In genomic region chr18:63257453-63257852, GRCh38 we compare ENCODE assay signal across 15 cellular contexts.
DNase-seq lines count a peak whose midpoint lies in the region; ATAC-seq and TF ChIP-seq lines count a peak whose summit lies in the region.
"Had no signal": no experiment of that assay in that cellular context is flagged by ENCODE, and none has a peak within 500 bp of the region (broad histone marks: within the 10 kb centered on the region; RNA-seq: fewer than 3 reads in every experiment).

No MANE protein-coding gene starts in this region.

- intact Hi-C loops in natural killer cell (cut with micrococcal nuclease) = no loop called here

- peak in 1 of 2 donors; percentile 66 for ATAC-seq in natural killer cell treated with Interleukin-12 subunit alpha and Interleukin-12 subunit beta and Interleukin-15 and Interleukin-18, amount 100 ng/mL, for 72 hours
- no peak for ATAC-seq in natural killer cell
- no peak for ATAC-seq in central memory CD8-positive, alpha-beta T cell (replicated peaks; ENCODE audit: extremely low read depth, poor library complexity, severe bottlenecking)
- ATAC-seq in HG03159 (IDR thresholded peaks at IDR 0.05; ENCODE audit: unreplicated experiment) = no peak
- ATAC-seq: gastrocnemius medialis had no signal

- H3K36me3 Mint-ChIP-seq in natural killer cell treated with Interleukin-12 subunit alpha and Interleukin-12 subunit beta and Interleukin-15 and Interleukin-18, amount 100 ng/mL, for 72 hours = peaks cover 4% of the 10 kb centered on the region
- H3K36me3 Mint-ChIP-seq in natural killer cell = no peaks in the 10 kb centered on the region
- peaks cover 7% of the 10 kb centered on the region for H3K36me3 Mint-ChIP-seq in central memory CD8-positive, alpha-beta T cell (ENCODE audit: insufficient read depth)

- peak overlapping the region; percentile 72 to 83 for H3K27ac Mint-ChIP-seq in natural killer cell treated with Interleukin-12 subunit alpha and Interleukin-12 subunit beta and Interleukin-15 and Interleukin-18, amount 100 ng/mL, for 72 hours
- no peak overlapping the region for H3K27ac Mint-ChIP-seq in natural killer cell
- peak overlapping the region; percentile 79 for H3K27ac Mint-ChIP-seq in central memory CD8-positive, alpha-beta T cell (ENCODE audit: low read depth)

- H3K9me3 Mint-ChIP-seq in natural killer cell treated with Interleukin-12 subunit alpha and Interleukin-12 subunit beta and Interleukin-15 and Interleukin-18, amount 100 ng/mL, for 72 hours = no peaks in the 10 kb centered on the region
- H3K9me3 Mint-ChIP-seq in natural killer cell = no peaks in the 10 kb centered on the region
- H3K9me3 Mint-ChIP-seq in central memory CD8-positive, alpha-beta T cell = no peaks in the 10 kb centered on the region

- H3K4me1 Mint-ChIP-seq in natural killer cell treated with Interleukin-12 subunit alpha and Interleukin-12 subunit beta and Interleukin-15 and Interleukin-18, amount 100 ng/mL, for 72 hours (ENCODE audit: low read depth in 2 of 2) = peaks cover 60 to 81% of the 10 kb centered on the region in 2 donors
- peaks cover 51 to 58% of the 10 kb centered on the region in 2 donors for H3K4me1 Mint-ChIP-seq in natural killer cell
- peaks cover 67% of the 10 kb centered on the region for H3K4me1 Mint-ChIP-seq in central memory CD8-positive, alpha-beta T cell

- TF ChIP-seq CTCF in natural killer cell (IDR thresholded peaks at IDR 0.05) = no peak

- no peaks in the 10 kb centered on the region for H3K27me3 Mint-ChIP-seq in natural killer cell treated with Interleukin-12 subunit alpha and Interleukin-12 subunit beta and Interleukin-15 and Interleukin-18, amount 100 ng/mL, for 72 hours
- H3K27me3 Mint-ChIP-seq in natural killer cell (ENCODE audit: low read depth in 2 of 2) = no peaks in the 10 kb centered on the region
- no peaks in the 10 kb centered on the region for H3K27me3 Mint-ChIP-seq in central memory CD8-positive, alpha-beta T cell

- DNase-seq in natural killer cell treated with Interleukin-12 subunit alpha and Interleukin-12 subunit beta and Interleukin-15 and Interleukin-18, amount 100 ng/mL, for 72 hours (ENCODE audit: low spot score) = no peak
- no peak for DNase-seq in natural killer cell
- DNase-seq in NCI-H1048 (lab: John Stamatoyannopoulos, UW) = peak; percentile 12
- DNase-seq in central memory CD8-positive, alpha-beta T cell (ENCODE audit: low spot score in 2 of 2) = no peak
- DNase-seq in T-helper 9 cell = no peak
- DNase-seq in activated CD8-positive, alpha-beta memory T cell treated with anti-CD3 and anti-CD28 coated beads for 24 hours = no peak
- DNase-seq: activated effector memory CD4-positive, alpha-beta T cell treated with anti-CD3 and anti-CD28 coated beads, Interleukin-2, amount 50 U/mL, for 16 hours; DMS79; gastrocnemius medialis; MG63; NCI-H2171; retina had no signal

- H3K4me3 Mint-ChIP-seq in natural killer cell treated with Interleukin-12 subunit alpha and Interleukin-12 subunit beta and Interleukin-15 and Interleukin-18, amount 100 ng/mL, for 72 hours = peak overlapping the region; percentile 69
- no peak overlapping the region for H3K4me3 Mint-ChIP-seq in natural killer cell
- H3K4me3 Mint-ChIP-seq in central memory CD8-positive, alpha-beta T cell = peak overlapping the region; percentile 37

- H3K27ac ChIP-seq in temporal lobe (ENCODE audit: low read depth, low read length) = peak overlapping the region; percentile 53
- H3K27ac ChIP-seq: cardiac muscle cell, gastrocnemius medialis had no signal

Comparison
In these comparisons a context has a peak if more than half of its experiments do, and no peak if none do; other contexts are left out.
1. H3K27ac Mint-ChIP-seq: peak in natural killer cell treated with Interleukin-12 subunit alpha and Interleukin-12 subunit beta and Interleukin-15 and Interleukin-18, amount 100 ng/mL, for 72 hours (2 of 2) and central memory CD8-positive, alpha-beta T cell (single experiment); none in natural killer cell (0 of 2).